8 cellular contexts compared by ENCODE assay signal in genomic region chr2:240566203-240567136, GRCh38. TPM values are rescaled to one million over a fixed set of nuclear protein-coding genes. Genes with fewer than 3 reads are reported as not detected.
DNase-seq lines count a peak whose midpoint lies in the region; ATAC-seq and TF ChIP-seq lines count a peak whose summit lies in the region.

No MANE protein-coding gene starts in this region.

- H3K27me3 ChIP-seq in RWPE2 (ENCODE audit: insufficient read depth, poor library complexity, severe bottlenecking) (no peaks in the 10 kb centered on the region), testis (no peaks in the 10 kb centered on the region)

- H3K9me3 ChIP-seq in RWPE2 (ENCODE audit: severe bottlenecking) (no peaks in the 10 kb centered on the region), testis (no peaks in the 10 kb centered on the region)

- peak; percentile 96 for TF ChIP-seq CTCF in RWPE2 (IDR thresholded peaks at IDR 0.05; ENCODE audit: poor library complexity, severe bottlenecking)
- TF ChIP-seq CTCF in foreskin fibroblast (IDR thresholded peaks at IDR 0.05; ENCODE audit: low read depth, low read length), result peak; percentile 55
- TF ChIP-seq CTCF in testis (IDR thresholded peaks at IDR 0.05), result peak; percentile 26 to 95 (median 77)

- intact Hi-C loops in testis (cut with DNase I; ENCODE audit: low total_unique reads), result no loop called here

- H3K4me3 ChIP-seq in RWPE2 (ENCODE audit: severe bottlenecking) (peak overlapping the region; percentile 88), foreskin fibroblast (ENCODE audit: low read depth in 1 of 2, low read length in 2 of 2) (peak overlapping the region; percentile 37 to 72), testis (peak overlapping the region; percentile 24 to 57)

- in situ Hi-C loops in KBM-7 (cut with MboI; ENCODE audit: low pct_unique_long_range_greater_than_20kb, low sequenced_read_pairs), result no loop called here

- peak; percentile 44 for ATAC-seq in GM21619 (IDR thresholded peaks at IDR 0.05; ENCODE audit: unreplicated experiment)
- peak; percentile 74 for ATAC-seq in RWPE2 (ENCODE audit: low read depth)

- TF ChIP-seq POLR2A in testis (IDR thresholded peaks at IDR 0.05), result no peak

- H3K27ac ChIP-seq in RWPE2 (ENCODE audit: poor library complexity, severe bottlenecking) (peak overlapping the region; percentile 87), testis (peak overlapping the region; percentile 59 to 85)

- WGBS in testis, 2 donors, result 10 to 12% methylated on average over 2 to 35 of the region's 53 CpGs

- DNase-seq in Daoy (ENCODE audit: low read depth) (peak; percentile 94), KBM-7 (peak; percentile 80), RWPE2 (ENCODE audit: low spot score) (peak; percentile 94), foreskin fibroblast (peak; percentile 85 to 94), occipital lobe (lab: John Stamatoyannopoulos, UW) (peak; percentile 80), testis (peak; percentile 92)
- DNase-seq in activated effector memory CD4-positive, alpha-beta T cell treated with anti-CD3 and anti-CD28 coated beads, Interleukin-2, amount 50 U/mL, for 16 hours, result peak; percentile 98

- H3K36me3 ChIP-seq in RWPE2 (ENCODE audit: low read depth), result no peaks in the 10 kb centered on the region
- H3K36me3 ChIP-seq in testis (ENCODE audit: low read depth, missing control alignments), result no peaks in the 10 kb centered on the region

- H3K4me1 ChIP-seq in RWPE2 (ENCODE audit: insufficient read depth, poor library complexity, severe bottlenecking) (peaks cover 27% of the 10 kb centered on the region), testis (peaks cover 44% of the 10 kb centered on the region)

RNA-seq across cellular contexts. Expression of gene RNPEPL1, which starts 1.8 kb away (rescaled TPM):
- 1.8 and 2.3 TPM in 2 replicates for total RNA-seq in Daoy (2014; rRNA removed; shearing (Covaris generic))
- total RNA-seq in occipital lobe (4.4 TPM), testis (10 to 100 TPM; 39.1 to 48.5 TPM)
- polyA plus RNA-seq in testis (ENCODE audit: insufficient read depth, low read depth, low replicate concordance), result 28.9 TPM

RNA-seq across cellular contexts. Expression of gene DUSP28, which starts 6.3 kb away (rescaled TPM):
- total RNA-seq in Daoy (2014; rRNA removed; shearing (Covaris generic)), result 2.8 and 3.3 TPM in 2 replicates
- total RNA-seq in occipital lobe (8.9 TPM), testis (10 to 100 TPM; 24.7 to 37.6 TPM)
- polyA plus RNA-seq in testis (ENCODE audit: insufficient read depth, low read depth, low replicate concordance), result 19.3 TPM

RNA-seq across cellular contexts. Expression of gene ANKMY1, which starts 8.7 kb away (rescaled TPM):
- 1.8 and 4.7 TPM in 2 replicates for total RNA-seq in Daoy (2014; rRNA removed; shearing (Covaris generic))
- 5.6 TPM for total RNA-seq in occipital lobe
- total RNA-seq in testis, result 10 to 100 TPM; 57.3 to 75.7 TPM
- 92.5 TPM for polyA plus RNA-seq in testis (ENCODE audit: insufficient read depth, low read depth, low replicate concordance)

RNA-seq across cellular contexts. Expression of gene CAPN10, which starts 20.1 kb away (rescaled TPM):
- total RNA-seq in Daoy (2014; rRNA removed; shearing (Covaris generic)), result 23.8 and 28.3 TPM in 2 replicates
- total RNA-seq in occipital lobe, result 27.1 TPM
- total RNA-seq in testis, result 100 to 1,000 TPM in 1 of 2 donors, 10 to 100 TPM in 1; 66.5 to 104 TPM
- 29.8 TPM for polyA plus RNA-seq in testis (ENCODE audit: insufficient read depth, low read depth, low replicate concordance)

RNA-seq across cellular contexts. Expression of gene GPR35, which starts 58.8 kb away (rescaled TPM):
- 0.33 and 1.1 TPM in 2 replicates for total RNA-seq in Daoy (2014; rRNA removed; shearing (Covaris generic))
- total RNA-seq in occipital lobe (0.31 TPM), testis (10 to 100 TPM in 1 of 2 donors, 1 to 10 TPM in 1; 9.5 to 11.5 TPM)
- polyA plus RNA-seq in testis (ENCODE audit: insufficient read depth, low read depth, low replicate concordance), result 3.1 TPM

Comparison
In these comparisons a context has a peak if more than half of its experiments do, and no peak if none do; other contexts are left out.
1. Peak in every context shown above with its lines: DNase-seq, ATAC-seq, H3K4me3 ChIP-seq and H3K27ac ChIP-seq.